In the genomic region with DNA sequence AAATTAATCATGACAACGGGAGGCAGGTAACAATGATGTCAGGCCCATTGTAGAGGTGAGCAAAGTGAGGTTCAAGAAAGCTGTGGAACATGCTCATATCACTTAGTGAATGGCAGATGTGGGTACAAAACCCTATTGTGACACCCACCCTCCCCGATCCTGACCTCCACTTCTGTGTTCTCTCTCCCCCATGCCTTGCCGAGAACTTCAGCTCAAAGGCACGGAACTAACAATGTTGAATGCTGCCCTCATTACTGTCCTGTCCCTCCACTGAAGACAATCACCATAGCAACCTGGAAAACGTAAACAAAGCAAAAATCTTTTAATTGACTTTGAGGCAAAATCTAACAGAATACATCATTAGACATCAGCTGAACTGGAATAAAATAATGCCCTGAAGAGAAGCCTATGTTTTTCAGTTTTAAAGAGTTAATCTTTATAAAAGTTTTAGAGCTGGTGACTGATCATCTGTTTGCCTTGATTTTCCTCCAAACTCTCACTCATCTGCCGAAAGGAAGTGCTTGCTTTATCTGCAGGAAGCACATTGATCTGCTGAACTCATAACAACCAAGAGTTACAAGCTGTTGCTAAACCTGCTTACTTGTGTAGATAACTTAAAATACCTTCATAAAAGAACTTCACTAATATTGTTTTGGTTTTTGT, we compare ENCODE assay signal across 8 cellular contexts.
A peak's percentile ranks its signal among the peaks of the same experiment; 100 is the strongest.
DNase-seq lines count a peak whose midpoint lies in the region; ATAC-seq and TF ChIP-seq lines count a peak whose summit lies in the region.

No MANE protein-coding gene starts in this region.

- DNase-seq in cardiac fibroblast (ENCODE audit: low read depth in 2 of 2) = peak; percentile 78 to 86
- DNase-seq in lung (ENCODE audit: low spot score) = no peak
- DNase-seq in WERI-Rb-1 = no peak
- DNase-seq in stimulated activated CD4-positive, alpha-beta T cell treated with anti-CD3 and anti-CD28 coated beads, Interleukin-2, amount 100 ng/mL, for 24 hours = no peak

- H3K27me3 ChIP-seq in ACC112 (ENCODE audit: insufficient read depth, low read length) (no peaks in the 10 kb centered on the region), Loucy (ENCODE audit: insufficient read depth, low read length, poor library complexity, severe bottlenecking) (no peaks in the 10 kb centered on the region), lung (ENCODE audit: control insufficient read depth, insufficient read depth) (no peaks in the 10 kb centered on the region), WERI-Rb-1 (ENCODE audit: insufficient read depth, low read depth, severe bottlenecking) (no peaks in the 10 kb centered on the region)

- peak; percentile 54 for ATAC-seq in lung (ENCODE audit: insufficient read depth, low FRiP score)
- no peak for ATAC-seq in GM21825 (IDR thresholded peaks at IDR 0.05; ENCODE audit: unreplicated experiment)
- ATAC-seq in GM18870 (IDR thresholded peaks at IDR 0.05; ENCODE audit: unreplicated experiment) = no peak

- H3K9me3 ChIP-seq in Loucy (ENCODE audit: insufficient read depth, low read depth, low read length) = no peaks in the 10 kb centered on the region
- peaks cover 0 to 3% of the 10 kb centered on the region in 2 donors for H3K9me3 ChIP-seq in lung (ENCODE audit: control insufficient read depth in 2 of 2, insufficient read depth in 1 of 2, low read length in 1 of 2)
- H3K9me3 ChIP-seq in WERI-Rb-1 (ENCODE audit: severe bottlenecking) = no peaks in the 10 kb centered on the region

- H3K27ac ChIP-seq in ACC112 (ENCODE audit: low read depth, low read length) (peak overlapping the region; percentile 93), lung (ENCODE audit: low read depth in 1 of 2, low read length in 1 of 2) (peak overlapping the region; percentile 61 to 67), WERI-Rb-1 (no peak overlapping the region)

- peaks cover 8% of the 10 kb centered on the region; the same call in 1 of the 2 replicates for H3F3A ChIP-seq in Loucy (ENCODE audit: low read depth)

- no peaks in the 10 kb centered on the region for H3K79me2 ChIP-seq in ACC112 (ENCODE audit: control insufficient read depth, insufficient read depth, low read length, unreplicated experiment)
- H3K79me2 ChIP-seq in Loucy (ENCODE audit: insufficient read depth, low read length) = no peaks in the 10 kb centered on the region

- H2AFZ ChIP-seq in ACC112 (ENCODE audit: low read length, unreplicated experiment) = peak overlapping the region; percentile 26
- H2AFZ ChIP-seq in Loucy (ENCODE audit: low read length) = no peak overlapping the region

- peaks cover 35% of the 10 kb centered on the region for H3K4me1 ChIP-seq in ACC112 (ENCODE audit: control insufficient read depth, insufficient read depth, low read length, unreplicated experiment)
- peaks cover 54% of the 10 kb centered on the region for H3K4me1 ChIP-seq in Loucy (ENCODE audit: insufficient read depth, low read length, poor library complexity, severe bottlenecking)
- H3K4me1 ChIP-seq in lung (ENCODE audit: control insufficient read depth in 2 of 2, insufficient read depth in 2 of 2, low read length in 2 of 2) = peaks cover 5% of the 10 kb centered on the region in 2 donors

- H3K36me3 ChIP-seq in ACC112 (ENCODE audit: insufficient read depth, low read length) (no peaks in the 10 kb centered on the region), Loucy (ENCODE audit: insufficient read depth, low read length) (no peaks in the 10 kb centered on the region), lung (ENCODE audit: control insufficient read depth in 2 of 2, insufficient read depth in 2 of 2, low read length in 2 of 2) (no peaks in the 10 kb centered on the region), WERI-Rb-1 (no peaks in the 10 kb centered on the region)

- peak overlapping the region; percentile 56 for H3K9ac ChIP-seq in Loucy (ENCODE audit: low read depth, low read length, poor library complexity, severe bottlenecking)

- WGBS in lung, 2 donors = 15 to 28% methylated on average over 6 of the region's 6 CpGs

- H3K9me2 ChIP-seq in Loucy (replicated peaks; ENCODE audit: low read depth, low read length) = no peaks in the 10 kb centered on the region

- peak overlapping the region; percentile 76 for H3K4me2 ChIP-seq in Loucy (ENCODE audit: low read depth, low read length, poor library complexity, severe bottlenecking)

- H4K20me1 ChIP-seq in Loucy (ENCODE audit: insufficient read depth, low read length, poor library complexity, severe bottlenecking) = no peaks in the 10 kb centered on the region

- TF ChIP-seq CTCF in Loucy (conservative IDR thresholded peaks at IDR 0.05; ENCODE audit: low read length) (no peak), cardiac fibroblast (IDR thresholded peaks at IDR 0.05; ENCODE audit: low read depth, low read length) (no peak), lung (IDR thresholded peaks at IDR 0.05; ENCODE audit: control extremely low read depth, extremely low read depth) (no peak), WERI-Rb-1 (IDR thresholded peaks at IDR 0.05; ENCODE audit: low read depth, low read length) (no peak)

- H3K4me3 ChIP-seq in ACC112 (ENCODE audit: low read depth, low read length) (peak overlapping the region; percentile 29), Loucy (ENCODE audit: low read length, poor library complexity, severe bottlenecking) (peak overlapping the region; percentile 62), cardiac fibroblast (replicated peaks in 1 of 2; ENCODE audit: low read depth in 2 of 2, low read length in 2 of 2) (no peak overlapping the region), lung (no peak overlapping the region), WERI-Rb-1 (ENCODE audit: low read depth, low read length) (no peak overlapping the region)

Comparison
In these comparisons a context has a peak if more than half of its experiments do, and no peak if none do; other contexts are left out.
1. H3K4me3 ChIP-seq: peak in ACC112 (single experiment) and Loucy (single experiment); none in cardiac fibroblast (0 of 2), lung (single experiment) and WERI-Rb-1 (single experiment).
2. DNase-seq: peak in cardiac fibroblast (2 of 2); none in lung (single experiment), WERI-Rb-1 (single experiment) and stimulated activated CD4-positive, alpha-beta T cell treated with anti-CD3 and anti-CD28 coated beads, Interleukin-2, amount 100 ng/mL, for 24 hours (0 of 2).